19 cellular contexts compared by ENCODE assay signal in the genomic region with DNA sequence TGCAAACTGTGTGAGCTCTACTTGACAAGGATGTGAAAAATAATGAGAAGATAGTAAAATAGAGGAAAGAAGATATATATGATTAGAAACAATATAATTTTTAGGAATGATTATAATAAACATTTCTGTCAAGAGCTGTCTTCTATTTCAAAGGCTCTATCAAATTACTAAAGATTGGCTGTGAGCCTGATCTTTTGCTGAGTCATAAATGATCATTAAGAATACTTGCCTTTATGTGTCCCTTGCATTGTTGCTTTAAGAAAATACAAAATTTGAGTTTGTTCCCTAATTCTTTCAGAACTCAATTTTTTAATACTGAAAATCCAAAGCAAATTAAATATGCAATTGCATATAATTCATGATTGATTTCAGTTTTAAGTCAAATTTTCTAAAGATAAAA.
DNase-seq lines count a peak whose midpoint lies in the region; FAIRE-seq and TF ChIP-seq lines count a peak whose summit lies in the region.
"Had no signal": no experiment of that assay in that cellular context is flagged by ENCODE, and none has a peak within 500 bp of the region (broad histone marks: within the 10 kb centered on the region; RNA-seq: fewer than 3 reads in every experiment).

No MANE protein-coding gene starts in this region.

- TF ChIP-seq POLR2A in H54 (IDR thresholded peaks at IDR 0.05; ENCODE audit: low read depth, low read length) = no peak

- FAIRE-seq in H54 (lab: Jason Lieb, UNC) = peak; percentile 61
- FAIRE-seq: H1 had no signal

- no peaks in the 10 kb centered on the region for H3K79me2 ChIP-seq in fibroblast of lung (ENCODE audit: control insufficient read depth, insufficient read depth, low read length)

- no peaks in the 10 kb centered on the region for H4K20me1 ChIP-seq in fibroblast of lung (ENCODE audit: control insufficient read depth, extremely low read depth, insufficient read depth, low read length)

- no peak for TF ChIP-seq CTCF in fibroblast of lung (conservative IDR thresholded peaks at IDR 0.05 in 1 of 2, IDR thresholded peaks at IDR 0.05 in 1 of 2; ENCODE audit: low read depth in 1 of 2, low read length in 2 of 2)

- H3K27me3 ChIP-seq in SJSA1 (replicated peaks) (no peaks in the 10 kb centered on the region), fibroblast of lung (ENCODE audit: control insufficient read depth, insufficient read depth, low read length) (no peaks in the 10 kb centered on the region), skeletal muscle satellite cell (ENCODE audit: control insufficient read depth, insufficient read depth, low read length) (no peaks in the 10 kb centered on the region)
- H3K27me3 ChIP-seq: right atrium auricular region, thyroid gland had no signal

- H3K4me1 ChIP-seq in SJSA1 (replicated peaks) = peaks cover 19% of the 10 kb centered on the region
- H3K4me1 ChIP-seq in fibroblast of lung (ENCODE audit: control insufficient read depth, extremely low read depth, insufficient read depth, low read length) = no peaks in the 10 kb centered on the region
- peaks cover 24% of the 10 kb centered on the region for H3K4me1 ChIP-seq in skeletal muscle satellite cell (ENCODE audit: control insufficient read depth, insufficient read depth, low read length)
- H3K4me1 ChIP-seq: thyroid gland had no signal

- H3K9ac ChIP-seq in fibroblast of lung (ENCODE audit: insufficient read depth, low read length) = no peak overlapping the region
- peak overlapping the region; percentile 19 for H3K9ac ChIP-seq in skeletal muscle satellite cell (ENCODE audit: low read depth, low read length)

- no peak overlapping the region for H3K4me2 ChIP-seq in fibroblast of lung (ENCODE audit: extremely low read depth, insufficient read depth, low read length)
- peak overlapping the region; percentile 37 for H3K4me2 ChIP-seq in skeletal muscle satellite cell (ENCODE audit: low read length)

- H3K4me3 ChIP-seq in SJSA1 (no peak overlapping the region), fibroblast of lung (replicated peaks in 1 of 4; ENCODE audit: control extremely low read depth in 1 of 4, insufficient read depth in 1 of 4, low read depth in 3 of 4, low read length in 4 of 4) (no peak overlapping the region), skeletal muscle satellite cell (ENCODE audit: low read length) (no peak overlapping the region)
- H3K4me3 ChIP-seq: right atrium auricular region, SK-N-MC, thyroid gland had no signal

- H3K9me3 ChIP-seq in SJSA1 (replicated peaks) (no peaks in the 10 kb centered on the region), fibroblast of lung (ENCODE audit: control insufficient read depth, insufficient read depth, low read depth, low read length) (no peaks in the 10 kb centered on the region), skeletal muscle satellite cell (replicated peaks; ENCODE audit: low read length) (no peaks in the 10 kb centered on the region)
- H3K9me3 ChIP-seq: right atrium auricular region, thyroid gland had no signal

- H2AFZ ChIP-seq in fibroblast of lung (ENCODE audit: low read length) = no peak overlapping the region

- peak overlapping the region; percentile 78 for H3K27ac ChIP-seq in SJSA1
- no peak overlapping the region for H3K27ac ChIP-seq in fibroblast of lung (ENCODE audit: insufficient read depth, low read length)
- H3K27ac ChIP-seq: epithelial cell of prostate, right atrium auricular region, SK-N-MC, thyroid gland had no signal

- no peak for DNase-seq in H54 (ENCODE audit: insufficient read length, low spot score)
- DNase-seq in SJSA1 (ENCODE audit: low read depth in 1 of 2, low spot score in 2 of 2) = peak in 1 of 2 experiments; percentile 29
- peak; percentile 46 to 47 for DNase-seq in fibroblast of lung (ENCODE audit: low read depth in 2 of 2)
- DNase-seq in mesenteric fat pad (ENCODE audit: low spot score) = no peak
- no peak for DNase-seq in kidney tubule cell (ENCODE audit: low spot score)
- no peak for DNase-seq in cerebellar nuclear complex (lab: John Stamatoyannopoulos, UW)
- DNase-seq: activated CD4-positive, alpha-beta T cell treated with anti-CD3 and anti-CD28 coated beads for 1 hour; activated CD8-positive, alpha-beta memory T cell treated with anti-CD3 and anti-CD28 coated beads for 24 hours; AML-193; NCI-H187; NCI-H2227 treated with DMSO at 0.1 percent for 48 hours; stimulated activated naive CD4-positive, alpha-beta T cell; T-helper 9 cell; thyroid gland had no signal

- H3K36me3 ChIP-seq in SJSA1 = no peaks in the 10 kb centered on the region
- H3K36me3 ChIP-seq in fibroblast of lung (ENCODE audit: control insufficient read depth, insufficient read depth, low read length) = no peaks in the 10 kb centered on the region
- peaks cover 9% of the 10 kb centered on the region for H3K36me3 ChIP-seq in skeletal muscle satellite cell (ENCODE audit: insufficient read depth, low read length)
- H3K36me3 ChIP-seq: right atrium auricular region, thyroid gland had no signal

Comparison
In these comparisons a context has a peak if more than half of its experiments do, and no peak if none do; other contexts are left out.
1. DNase-seq: peak in fibroblast of lung (2 of 2); none in H54 (single experiment), mesenteric fat pad (single experiment), kidney tubule cell (single experiment) and cerebellar nuclear complex (0 of 2).